Comparison of ENCODE assay signal across 8 cellular contexts in the genomic region with DNA sequence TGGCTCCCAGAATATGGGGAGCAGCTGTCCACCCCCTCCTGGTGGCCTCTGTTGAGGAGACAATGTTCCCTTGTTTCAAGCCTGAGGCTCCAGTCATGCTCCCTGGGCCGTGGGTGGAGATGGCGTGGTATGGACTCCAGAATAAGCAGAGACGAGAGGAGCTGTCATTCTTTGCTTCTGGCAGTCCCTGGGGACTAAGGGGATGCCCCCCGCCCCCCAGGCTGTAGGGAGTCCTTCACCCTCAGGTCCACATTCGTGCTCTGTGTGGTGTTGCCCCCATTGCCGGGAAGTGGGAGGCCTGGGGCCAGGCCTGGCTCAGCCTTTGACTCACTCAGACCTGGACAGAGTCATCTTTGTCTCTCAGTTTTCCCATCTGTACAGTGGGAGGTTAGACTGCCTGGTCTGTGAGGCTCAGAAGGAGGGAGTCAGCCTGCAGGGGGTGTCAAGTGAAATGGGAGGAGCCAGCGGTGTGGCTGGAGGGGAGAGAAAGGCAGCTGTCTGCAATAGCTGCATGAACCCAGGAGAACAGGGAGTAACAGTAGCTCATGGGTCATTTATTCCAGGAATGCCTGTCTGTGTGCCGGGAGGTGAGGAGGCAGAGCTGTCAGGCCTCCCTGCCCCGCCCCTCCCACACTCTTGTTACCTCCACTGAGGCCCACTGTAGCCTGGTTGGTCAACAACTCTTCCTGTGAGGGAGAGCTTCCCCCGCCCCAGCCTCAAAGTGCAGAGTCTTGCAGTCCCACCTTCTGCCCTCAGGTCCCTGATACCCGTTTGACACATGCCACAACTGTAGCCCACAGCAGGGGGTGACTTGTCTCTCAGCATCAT. TPM values are rescaled to one million over a fixed set of nuclear protein-coding genes. Genes with fewer than 3 reads are reported as not detected.
DNase-seq lines count a peak whose midpoint lies in the region; ATAC-seq and TF ChIP-seq lines count a peak whose summit lies in the region.

No MANE protein-coding gene starts in this region.

- CTCF ChIA-PET in MCF 10A (lab: Yijun Ruan, JAX) (interaction anchor here (0.7 to 3.5 kb wide), 5 partner anchors 12 to 23 kb away, joined by 3 to 20 read pairs (median 4); no protein-coding TSS in a partner anchor), Calu3 (lab: Charles Lee) (interaction anchor here (0.6 kb wide), 1 partner anchor 890 kb away, joined by 3 read pairs; no protein-coding TSS in a partner anchor)

- no peak overlapping the region for H2AFZ ChIP-seq in ACC112 (ENCODE audit: low read length, unreplicated experiment)

- 0 out of 2 replicates have a peak overlapping the region, but pooled peaks have one; percentile 3 for H3K4me3 ChIP-seq in ACC112 (ENCODE audit: low read depth, low read length)
- peak overlapping the region in 1 of 2 donors; percentile 46 for H3K4me3 ChIP-seq in aorta (ENCODE audit: low read length in 2 of 2)

- no peak for TF ChIP-seq CTCF in MCF 10A (IDR thresholded peaks at IDR 0.05; ENCODE audit: unreplicated experiment)
- no peak for TF ChIP-seq CTCF in Calu3 (IDR thresholded peaks at IDR 0.05; ENCODE audit: unreplicated experiment)

- peak; percentile 44 for ATAC-seq in HG03039 (IDR thresholded peaks at IDR 0.05; ENCODE audit: unreplicated experiment)
- peak; percentile 1 for ATAC-seq in aorta (ENCODE audit: low FRiP score)
- no peak for ATAC-seq in HG02678 (IDR thresholded peaks at IDR 0.05; ENCODE audit: unreplicated experiment)

- peak overlapping the region; percentile 89 for H3K27ac Mint-ChIP-seq in MCF 10A (ENCODE audit: low read depth, unreplicated experiment)
- no peak overlapping the region for H3K27ac Mint-ChIP-seq in Calu3 (ENCODE audit: unreplicated experiment)

- H3K4me1 ChIP-seq in ACC112 (ENCODE audit: control insufficient read depth, insufficient read depth, low read length, unreplicated experiment) (peaks cover 80% of the 10 kb centered on the region), aorta (ENCODE audit: control insufficient read depth in 1 of 2, insufficient read depth in 2 of 2, low read length in 2 of 2) (peaks cover 3 to 6% of the 10 kb centered on the region in 2 donors)

- no peak for DNase-seq in MCF 10A (ENCODE audit: unreplicated experiment)
- peak; percentile 86 for DNase-seq in medulla oblongata (ENCODE audit: extremely low spot score)
- DNase-seq in aorta = peak; percentile 64 to 84
- DNase-seq in Calu3 = no peak
- no peak for DNase-seq in cerebellar cortex (ENCODE audit: low spot score)

- intact Hi-C loops in MCF 10A (cut with micrococcal nuclease) (no loop called here), aorta (cut with DNase I) (no loop called here), Calu3 (cut with micrococcal nuclease; ENCODE audit: unreplicated experiment) (no loop called here)

- H3K27ac ChIP-seq in ACC112 (ENCODE audit: low read depth, low read length) (peak overlapping the region; percentile 42), aorta (ENCODE audit: low read depth in 1 of 2, low read length in 2 of 2) (peak overlapping the region; percentile 85)

- H3K27me3 Mint-ChIP-seq in MCF 10A (ENCODE audit: insufficient read depth, unreplicated experiment) (no peaks in the 10 kb centered on the region), Calu3 (ENCODE audit: unreplicated experiment) (no peaks in the 10 kb centered on the region)

- POLR2A ChIA-PET in MCF 10A (lab: Yijun Ruan, JAX) = interaction anchor here (1.0 kb wide), 2 partner anchors 14 to 42 kb away, joined by 3 read pairs; no protein-coding TSS in a partner anchor

- BruUV-seq in MCF 10A (replicated peaks; lab: Mats Ljungman, UMichigan) (no TSS peak), Calu3 (replicated peaks; lab: Mats Ljungman, UMichigan) (no TSS peak)

- H3K36me3 ChIP-seq in ACC112 (ENCODE audit: insufficient read depth, low read length) (no peaks in the 10 kb centered on the region), aorta (ENCODE audit: control insufficient read depth in 1 of 2, insufficient read depth in 2 of 2, low read length in 1 of 2) (no peaks in the 10 kb centered on the region)

- no peaks in the 10 kb centered on the region for H3K9me3 ChIP-seq in aorta (ENCODE audit: control insufficient read depth, low read length)

- H3K4me1 Mint-ChIP-seq in MCF 10A (ENCODE audit: insufficient read depth, unreplicated experiment) (peaks cover 46% of the 10 kb centered on the region), Calu3 (ENCODE audit: low read depth, unreplicated experiment) (peaks cover 29% of the 10 kb centered on the region)

- H3K79me2 ChIP-seq in ACC112 (ENCODE audit: control insufficient read depth, insufficient read depth, low read length, unreplicated experiment) = peaks cover 96% of the 10 kb centered on the region

- H3K27me3 ChIP-seq in ACC112 (ENCODE audit: insufficient read depth, low read length) = no peaks in the 10 kb centered on the region
- no peaks in the 10 kb centered on the region for H3K27me3 ChIP-seq in aorta (ENCODE audit: control insufficient read depth in 1 of 2, insufficient read depth in 2 of 2, low read length in 1 of 2)

- peaks cover 12% of the 10 kb centered on the region for H3K36me3 Mint-ChIP-seq in MCF 10A (ENCODE audit: insufficient read depth, unreplicated experiment)
- peaks cover 8% of the 10 kb centered on the region for H3K36me3 Mint-ChIP-seq in Calu3 (ENCODE audit: insufficient read depth, unreplicated experiment)

- H3K9me3 Mint-ChIP-seq in MCF 10A (ENCODE audit: unreplicated experiment) (no peaks in the 10 kb centered on the region), Calu3 (ENCODE audit: low read depth, unreplicated experiment) (no peaks in the 10 kb centered on the region)

- 9 to 10% methylated on average over 11 of the region's 11 CpGs for WGBS in aorta, 2 donors

- peak overlapping the region; percentile 40 for H3K4me3 Mint-ChIP-seq in MCF 10A (ENCODE audit: unreplicated experiment)
- H3K4me3 Mint-ChIP-seq in Calu3 (ENCODE audit: low read depth, unreplicated experiment) = no peak overlapping the region

RNA-seq across cellular contexts. Expression of gene ARHGEF17, which starts 6.3 kb away (rescaled TPM):
- total RNA-seq in MCF 10A (2022) (27.6 and 29.3 TPM in 2 replicates), aorta (100 to 1,000 TPM; 159 to 201 TPM), Calu3 (2022) (22.0 and 22.3 TPM in 2 replicates)
- 100 to 1,000 TPM in 1 of 2 donors, 10 to 100 TPM in 1; 20.5 to 182 TPM for polyA plus RNA-seq in aorta

RNA-seq across cellular contexts. Expression of gene P2RY6, which starts 42.2 kb away (rescaled TPM):
- total RNA-seq in MCF 10A (2022) (not detected in 2 replicates), aorta (10 to 100 TPM in 1 of 2 donors, 1 to 10 TPM in 1; 6.1 to 12.0 TPM), Calu3 (2022) (0.42 TPM in 1 of 2 replicates, not detected in the other)
- 1 to 10 TPM; 2.5 to 4.4 TPM for polyA plus RNA-seq in aorta

Comparison
In these comparisons a context has a peak if more than half of its experiments do, and no peak if none do; other contexts are left out.
1. DNase-seq: peak in medulla oblongata (single experiment) and aorta (2 of 2); none in MCF 10A (single experiment), Calu3 (single experiment) and cerebellar cortex (single experiment).